In genomic region chr1:54614558-54614957, GRCh38 we compare ENCODE assay signal across 1 cellular context.
TF ChIP-seq lines count a peak whose summit lies in the region.

No MANE protein-coding gene starts in this region.

TF ChIP-seq in HEK293, 187 proteins besides CTCF, POLR2A, EP300 and RAD21 (continued from another document):
- TF ChIP-seq REST (tag by site-specific recombination; IDR thresholded peaks at IDR 0.05) (no peak), ZNF518A (tag by site-specific recombination; conservative IDR thresholded peaks at IDR 0.05; ENCODE audit: low read depth) (no peak)
TF ChIP-seq in HEK293: peak in this region for 1.
